ENCODE assay signal across 1 cellular context in genomic region chr3:167330993-167331392, GRCh38.
TF ChIP-seq lines count a peak whose summit lies in the region.

No MANE protein-coding gene starts in this region.

TF ChIP-seq in HepG2, 621 proteins besides CTCF, POLR2A, EP300 and RAD21 (continued from another document):
- TF ChIP-seq, protein P1, sequence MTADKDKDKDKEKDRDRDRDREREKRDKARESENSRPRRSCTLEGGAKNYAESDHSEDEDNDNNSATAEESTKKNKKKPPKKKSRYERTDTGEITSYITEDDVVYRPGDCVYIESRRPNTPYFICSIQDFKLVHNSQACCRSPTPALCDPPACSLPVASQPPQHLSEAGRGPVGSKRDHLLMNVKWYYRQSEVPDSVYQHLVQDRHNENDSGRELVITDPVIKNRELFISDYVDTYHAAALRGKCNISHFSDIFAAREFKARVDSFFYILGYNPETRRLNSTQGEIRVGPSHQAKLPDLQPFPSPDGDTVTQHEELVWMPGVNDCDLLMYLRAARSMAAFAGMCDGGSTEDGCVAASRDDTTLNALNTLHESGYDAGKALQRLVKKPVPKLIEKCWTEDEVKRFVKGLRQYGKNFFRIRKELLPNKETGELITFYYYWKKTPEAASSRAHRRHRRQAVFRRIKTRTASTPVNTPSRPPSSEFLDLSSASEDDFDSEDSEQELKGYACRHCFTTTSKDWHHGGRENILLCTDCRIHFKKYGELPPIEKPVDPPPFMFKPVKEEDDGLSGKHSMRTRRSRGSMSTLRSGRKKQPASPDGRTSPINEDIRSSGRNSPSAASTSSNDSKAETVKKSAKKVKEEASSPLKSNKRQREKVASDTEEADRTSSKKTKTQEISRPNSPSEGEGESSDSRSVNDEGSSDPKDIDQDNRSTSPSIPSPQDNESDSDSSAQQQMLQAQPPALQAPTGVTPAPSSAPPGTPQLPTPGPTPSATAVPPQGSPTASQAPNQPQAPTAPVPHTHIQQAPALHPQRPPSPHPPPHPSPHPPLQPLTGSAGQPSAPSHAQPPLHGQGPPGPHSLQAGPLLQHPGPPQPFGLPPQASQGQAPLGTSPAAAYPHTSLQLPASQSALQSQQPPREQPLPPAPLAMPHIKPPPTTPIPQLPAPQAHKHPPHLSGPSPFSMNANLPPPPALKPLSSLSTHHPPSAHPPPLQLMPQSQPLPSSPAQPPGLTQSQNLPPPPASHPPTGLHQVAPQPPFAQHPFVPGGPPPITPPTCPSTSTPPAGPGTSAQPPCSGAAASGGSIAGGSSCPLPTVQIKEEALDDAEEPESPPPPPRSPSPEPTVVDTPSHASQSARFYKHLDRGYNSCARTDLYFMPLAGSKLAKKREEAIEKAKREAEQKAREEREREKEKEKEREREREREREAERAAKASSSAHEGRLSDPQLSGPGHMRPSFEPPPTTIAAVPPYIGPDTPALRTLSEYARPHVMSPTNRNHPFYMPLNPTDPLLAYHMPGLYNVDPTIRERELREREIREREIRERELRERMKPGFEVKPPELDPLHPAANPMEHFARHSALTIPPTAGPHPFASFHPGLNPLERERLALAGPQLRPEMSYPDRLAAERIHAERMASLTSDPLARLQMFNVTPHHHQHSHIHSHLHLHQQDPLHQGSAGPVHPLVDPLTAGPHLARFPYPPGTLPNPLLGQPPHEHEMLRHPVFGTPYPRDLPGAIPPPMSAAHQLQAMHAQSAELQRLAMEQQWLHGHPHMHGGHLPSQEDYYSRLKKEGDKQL (CRISPR knock-in tag; IDR thresholded peaks at IDR 0.05; ENCODE audit: low read depth) = no peak
- TF ChIP-seq HOXA5 (CRISPR knock-in tag; IDR thresholded peaks at IDR 0.05) = no peak
- TF ChIP-seq, protein P2, sequence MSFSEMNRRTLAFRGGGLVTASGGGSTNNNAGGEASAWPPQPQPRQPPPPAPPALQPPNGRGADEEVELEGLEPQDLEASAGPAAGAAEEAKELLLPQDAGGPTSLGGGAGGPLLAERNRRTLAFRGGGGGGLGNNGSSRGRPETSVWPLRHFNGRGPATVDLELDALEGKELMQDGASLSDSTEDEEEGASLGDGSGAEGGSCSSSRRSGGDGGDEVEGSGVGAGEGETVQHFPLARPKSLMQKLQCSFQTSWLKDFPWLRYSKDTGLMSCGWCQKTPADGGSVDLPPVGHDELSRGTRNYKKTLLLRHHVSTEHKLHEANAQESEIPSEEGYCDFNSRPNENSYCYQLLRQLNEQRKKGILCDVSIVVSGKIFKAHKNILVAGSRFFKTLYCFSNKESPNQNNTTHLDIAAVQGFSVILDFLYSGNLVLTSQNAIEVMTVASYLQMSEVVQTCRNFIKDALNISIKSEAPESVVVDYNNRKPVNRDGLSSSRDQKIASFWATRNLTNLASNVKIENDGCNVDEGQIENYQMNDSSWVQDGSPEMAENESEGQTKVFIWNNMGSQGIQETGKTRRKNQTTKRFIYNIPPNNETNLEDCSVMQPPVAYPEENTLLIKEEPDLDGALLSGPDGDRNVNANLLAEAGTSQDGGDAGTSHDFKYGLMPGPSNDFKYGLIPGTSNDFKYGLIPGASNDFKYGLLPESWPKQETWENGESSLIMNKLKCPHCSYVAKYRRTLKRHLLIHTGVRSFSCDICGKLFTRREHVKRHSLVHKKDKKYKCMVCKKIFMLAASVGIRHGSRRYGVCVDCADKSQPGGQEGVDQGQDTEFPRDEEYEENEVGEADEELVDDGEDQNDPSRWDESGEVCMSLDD (CRISPR knock-in tag; IDR thresholded peaks at IDR 0.05; ENCODE audit: borderline replicate concordance) = no peak
TF ChIP-seq in HepG2: peak in this region for 0.
